ENCODE assay signal across 8 cellular contexts in genomic region chr4:105060628-105061027, GRCh38.
A peak's percentile ranks its signal among the peaks of the same experiment; 100 is the strongest.
DNase-seq lines count a peak whose midpoint lies in the region; ATAC-seq and TF ChIP-seq lines count a peak whose summit lies in the region.

No MANE protein-coding gene starts in this region.

- TF ChIP-seq POLR2A in thyroid gland (IDR thresholded peaks at IDR 0.05) = no peak

- no peaks in the 10 kb centered on the region for H3K4me1 ChIP-seq in thyroid gland

- H3K4me3 Mint-ChIP-seq in dendritic cell treated with granulocyte-macrophage colony-stimulating factor and Interleukin-4, amounts not matched to agents 40 ng/mL and 50 ng/mL, for 4 days = no peak overlapping the region
- H3K4me3 Mint-ChIP-seq in stimulated activated naive CD8-positive, alpha-beta T cell treated with anti-CD3 and anti-CD28 coated beads, Interleukin-15, amount 100 ng/mL, for 72 hours = peak overlapping the region; percentile 83 to 84

- intact Hi-C loops in dendritic cell treated with granulocyte-macrophage colony-stimulating factor and Interleukin-4, amounts not matched to agents 40 ng/mL and 50 ng/mL, for 4 days (cut with micrococcal nuclease) = loop anchor here (1.0 to 5.0 kb wide), 3 partner anchors 46 to 93 kb away; partner anchors contain the start of gene TET2
- intact Hi-C loops in thyroid gland (cut with DNase I) = no loop called here

- no peaks in the 10 kb centered on the region for H3K36me3 Mint-ChIP-seq in dendritic cell treated with granulocyte-macrophage colony-stimulating factor and Interleukin-4, amounts not matched to agents 40 ng/mL and 50 ng/mL, for 4 days (ENCODE audit: low read depth)

- no peaks in the 10 kb centered on the region for H3K9me3 ChIP-seq in thyroid gland

- H3K27me3 ChIP-seq in thyroid gland = no peaks in the 10 kb centered on the region

- H3K4me3 ChIP-seq in thyroid gland (replicated peaks in 1 of 3) = no peak overlapping the region

- peak overlapping the region; percentile 96 for H3K27ac Mint-ChIP-seq in dendritic cell treated with granulocyte-macrophage colony-stimulating factor and Interleukin-4, amounts not matched to agents 40 ng/mL and 50 ng/mL, for 4 days
- H3K27ac Mint-ChIP-seq in stimulated activated naive CD8-positive, alpha-beta T cell treated with anti-CD3 and anti-CD28 coated beads, Interleukin-15, amount 100 ng/mL, for 72 hours = peak overlapping the region in 1 of 2 donors; percentile 95

- 68 to 70% methylated on average over 1 of the region's 1 CpG for WGBS in thyroid gland, 2 donors

- H3K9me3 Mint-ChIP-seq in dendritic cell treated with granulocyte-macrophage colony-stimulating factor and Interleukin-4, amounts not matched to agents 40 ng/mL and 50 ng/mL, for 4 days = no peaks in the 10 kb centered on the region
- peaks cover 0 to 10% of the 10 kb centered on the region in 2 donors for H3K9me3 Mint-ChIP-seq in stimulated activated naive CD8-positive, alpha-beta T cell treated with anti-CD3 and anti-CD28 coated beads, Interleukin-15, amount 100 ng/mL, for 72 hours

- TF ChIP-seq CTCF in thyroid gland (IDR thresholded peaks at IDR 0.05) = no peak

- H3K4me1 Mint-ChIP-seq in dendritic cell treated with granulocyte-macrophage colony-stimulating factor and Interleukin-4, amounts not matched to agents 40 ng/mL and 50 ng/mL, for 4 days (ENCODE audit: low read depth) = peaks cover 53% of the 10 kb centered on the region
- peaks cover 42% of the 10 kb centered on the region for H3K4me1 Mint-ChIP-seq in stimulated activated naive CD8-positive, alpha-beta T cell treated with anti-CD3 and anti-CD28 coated beads, Interleukin-15, amount 100 ng/mL, for 72 hours

- no peaks in the 10 kb centered on the region for H3K27me3 Mint-ChIP-seq in dendritic cell treated with granulocyte-macrophage colony-stimulating factor and Interleukin-4, amounts not matched to agents 40 ng/mL and 50 ng/mL, for 4 days
- H3K27me3 Mint-ChIP-seq in stimulated activated naive CD8-positive, alpha-beta T cell treated with anti-CD3 and anti-CD28 coated beads, Interleukin-15, amount 100 ng/mL, for 72 hours = no peaks in the 10 kb centered on the region

- no peaks in the 10 kb centered on the region for H3K36me3 ChIP-seq in thyroid gland

- peak; percentile 94 for ATAC-seq in GM18909 (IDR thresholded peaks at IDR 0.05; ENCODE audit: poor library complexity, unreplicated experiment)
- ATAC-seq in HG02678 (IDR thresholded peaks at IDR 0.05; ENCODE audit: unreplicated experiment) = peak; percentile 89
- ATAC-seq in stimulated activated naive CD8-positive, alpha-beta T cell treated with anti-CD3 and anti-CD28 coated beads, Interleukin-15, amount 100 ng/mL, for 72 hours = peak; percentile 96

- H3K27ac ChIP-seq in thyroid gland = no peak overlapping the region

- peak; percentile 90 to 99 for DNase-seq in NOMO-1 (lab: John Stamatoyannopoulos, UW; ENCODE audit: unreplicated experiment in 2 of 2)
- DNase-seq in stimulated activated naive CD8-positive, alpha-beta T cell treated with anti-CD3 and anti-CD28 coated beads, Interleukin-15, amount 100 ng/mL, for 72 hours = peak; percentile 44 to 68
- no peak for DNase-seq in thyroid gland
- DNase-seq in hypothalamus (lab: John Stamatoyannopoulos, UW) = no peak
- DNase-seq in DMS 273 treated with DMSO at 0.1 percent for 48 hours (lab: John Stamatoyannopoulos, UW) = no peak

Comparison
In these comparisons a context has a peak if more than half of its experiments do, and no peak if none do; other contexts are left out.
1. DNase-seq: peak in NOMO-1 (2 of 2) and stimulated activated naive CD8-positive, alpha-beta T cell treated with anti-CD3 and anti-CD28 coated beads, Interleukin-15, amount 100 ng/mL, for 72 hours (2 of 2); none in thyroid gland (0 of 2), hypothalamus (0 of 51) and DMS 273 treated with DMSO at 0.1 percent for 48 hours (single experiment).
2. Peak in every context shown above with its lines, with median percentiles within 50 percentile points of each other: ATAC-seq.